16 cellular contexts compared by ENCODE assay signal in the genomic region with DNA sequence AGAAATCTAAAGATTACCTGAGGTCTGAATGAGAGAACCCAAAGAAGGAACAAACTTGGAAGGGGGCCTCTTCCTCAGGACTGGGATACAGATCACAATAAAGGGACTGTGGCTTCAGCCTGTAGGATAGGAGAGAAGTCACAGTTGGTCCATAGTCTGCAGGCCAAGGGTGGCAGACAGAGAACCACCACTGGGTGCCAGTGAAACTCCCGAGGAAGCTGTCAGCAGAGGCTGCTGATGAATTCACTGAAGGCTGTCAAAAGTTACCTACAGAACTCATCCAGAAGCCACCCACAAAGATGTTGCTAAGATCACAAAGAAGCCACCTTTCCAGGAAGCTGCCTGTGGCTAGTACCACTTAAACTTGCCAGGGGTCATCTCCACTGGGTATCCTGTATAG.
"Had no signal": no experiment of that assay in that cellular context is flagged by ENCODE, and none has a peak within 500 bp of the region (broad histone marks: within the 10 kb centered on the region; RNA-seq: fewer than 3 reads in every experiment).

No MANE protein-coding gene starts in this region.

- H3K36me3 ChIP-seq: breast epithelium, esophagus squamous epithelium, heart left ventricle, left ventricle myocardium inferior, ovary, transverse colon had no signal

- H3K27ac ChIP-seq: breast epithelium, dorsolateral prefrontal cortex, esophagus squamous epithelium, heart left ventricle, left ventricle myocardium inferior, ovary, skin epidermis, transverse colon had no signal

- H3K27me3 ChIP-seq: breast epithelium, dorsolateral prefrontal cortex, esophagus squamous epithelium, heart left ventricle, ovary, transverse colon had no signal

- ATAC-seq: activated T-cell treated with anti-CD3 and anti-CD28 coated beads, Interleukin-2, amount 50 U/mL, for 72 hours; heart left ventricle had no signal

- H3K27me3 Mint-ChIP-seq: activated naive CD8-positive, alpha-beta T cell treated with anti-CD3 and anti-CD28 coated beads, Interleukin-2, amount 10 ng/mL, durations not matched to agents 7 days and 5 days had no signal

- H3K4me1 ChIP-seq: breast epithelium, esophagus squamous epithelium, transverse colon had no signal

- H3K4me3 Mint-ChIP-seq: activated CD4-positive, alpha-beta memory T cell treated with anti-CD3 and anti-CD28 coated beads, Interleukin-2, amount 10 ng/mL, durations not matched to agents 7 days and 5 days; activated naive CD8-positive, alpha-beta T cell treated with anti-CD3 and anti-CD28 coated beads, Interleukin-2, amount 10 ng/mL, durations not matched to agents 7 days and 5 days; activated T-cell treated with anti-CD3 and anti-CD28 coated beads, Interleukin-2, amount 50 U/mL, for 72 hours; neural crest cell had no signal

- H3K9me3 ChIP-seq: breast epithelium, esophagus squamous epithelium, heart left ventricle, left ventricle myocardium inferior, ovary, transverse colon had no signal

- H3K9me3 Mint-ChIP-seq: activated CD4-positive, alpha-beta memory T cell treated with anti-CD3 and anti-CD28 coated beads, Interleukin-2, amount 10 ng/mL, durations not matched to agents 7 days and 5 days; activated naive CD8-positive, alpha-beta T cell treated with anti-CD3 and anti-CD28 coated beads, Interleukin-2, amount 10 ng/mL, durations not matched to agents 7 days and 5 days; activated T-cell treated with anti-CD3 and anti-CD28 coated beads, Interleukin-2, amount 50 U/mL, for 72 hours; neural crest cell had no signal

- H3K4me1 Mint-ChIP-seq: activated CD4-positive, alpha-beta memory T cell treated with anti-CD3 and anti-CD28 coated beads, Interleukin-2, amount 10 ng/mL, durations not matched to agents 7 days and 5 days; activated naive CD8-positive, alpha-beta T cell treated with anti-CD3 and anti-CD28 coated beads, Interleukin-2, amount 10 ng/mL, durations not matched to agents 7 days and 5 days had no signal

- H3K4me3 ChIP-seq: breast epithelium, dorsolateral prefrontal cortex, esophagus squamous epithelium, heart left ventricle, left ventricle myocardium inferior, ovary, skin epidermis, transverse colon had no signal

- DNase-seq: activated CD4-positive, alpha-beta memory T cell treated with anti-CD3 and anti-CD28 coated beads, Interleukin-2, amount 10 ng/mL, durations not matched to agents 7 days and 5 days; activated CD4-positive, alpha-beta T cell treated with anti-CD3 and anti-CD28 coated beads for 1 hour; activated gamma-delta T cell treated with Interleukin-2 at 50 U/mL for 16 hours; activated naive CD8-positive, alpha-beta T cell treated with anti-CD3 and anti-CD28 coated beads, Interleukin-2, amount 10 ng/mL, durations not matched to agents 7 days and 5 days; activated T-cell treated with anti-CD3 and anti-CD28 coated beads, Interleukin-2, amount 50 U/mL, for 72 hours; dorsolateral prefrontal cortex; esophagus squamous epithelium; foreskin fibroblast; heart left ventricle; islet precursor cell; left ventricle myocardium inferior; ovary; transverse colon had no signal

- H3K36me3 Mint-ChIP-seq: activated naive CD8-positive, alpha-beta T cell treated with anti-CD3 and anti-CD28 coated beads, Interleukin-2, amount 10 ng/mL, durations not matched to agents 7 days and 5 days had no signal

- H3K27ac Mint-ChIP-seq: activated CD4-positive, alpha-beta memory T cell treated with anti-CD3 and anti-CD28 coated beads, Interleukin-2, amount 10 ng/mL, durations not matched to agents 7 days and 5 days; activated naive CD8-positive, alpha-beta T cell treated with anti-CD3 and anti-CD28 coated beads, Interleukin-2, amount 10 ng/mL, durations not matched to agents 7 days and 5 days; activated T-cell treated with anti-CD3 and anti-CD28 coated beads, Interleukin-2, amount 50 U/mL, for 72 hours had no signal
